In the genomic region with DNA sequence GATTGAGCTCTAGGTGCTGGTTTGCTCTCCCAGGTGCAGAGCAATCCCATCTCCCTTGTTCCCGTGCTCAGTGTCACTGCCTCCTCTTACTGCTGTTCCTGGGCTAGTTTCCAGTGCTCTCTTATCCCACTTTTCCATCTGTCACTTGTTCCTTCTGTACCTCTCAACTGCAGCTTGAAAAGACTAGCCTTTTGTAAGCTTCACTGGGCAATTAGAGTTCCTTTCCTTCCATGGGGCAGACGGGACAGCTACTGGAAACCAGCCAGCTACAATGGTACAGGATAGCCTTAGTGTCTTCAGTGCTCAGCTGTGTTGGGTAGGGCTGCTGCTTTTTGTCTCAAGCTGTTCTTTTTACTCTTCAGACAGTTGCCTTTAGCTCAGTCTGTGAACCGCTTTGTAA, we compare ENCODE assay signal across 1 cellular context.
TF ChIP-seq lines count a peak whose summit lies in the region.

No MANE protein-coding gene starts in this region.

TF ChIP-seq in IMR-90, 13 proteins besides CTCF, POLR2A, EP300 and RAD21 (continued from another document):
- TF ChIP-seq MAFK (IDR thresholded peaks at IDR 0.05; ENCODE audit: low read depth, low read length) (no peak), FOS (IDR thresholded peaks at IDR 0.05; ENCODE audit: low read depth, low read length) (no peak), BHLHE40 (IDR thresholded peaks at IDR 0.05; ENCODE audit: low read depth, low read length) (no peak)
